ENCODE assay signal across 21 cellular contexts in the genomic region with DNA sequence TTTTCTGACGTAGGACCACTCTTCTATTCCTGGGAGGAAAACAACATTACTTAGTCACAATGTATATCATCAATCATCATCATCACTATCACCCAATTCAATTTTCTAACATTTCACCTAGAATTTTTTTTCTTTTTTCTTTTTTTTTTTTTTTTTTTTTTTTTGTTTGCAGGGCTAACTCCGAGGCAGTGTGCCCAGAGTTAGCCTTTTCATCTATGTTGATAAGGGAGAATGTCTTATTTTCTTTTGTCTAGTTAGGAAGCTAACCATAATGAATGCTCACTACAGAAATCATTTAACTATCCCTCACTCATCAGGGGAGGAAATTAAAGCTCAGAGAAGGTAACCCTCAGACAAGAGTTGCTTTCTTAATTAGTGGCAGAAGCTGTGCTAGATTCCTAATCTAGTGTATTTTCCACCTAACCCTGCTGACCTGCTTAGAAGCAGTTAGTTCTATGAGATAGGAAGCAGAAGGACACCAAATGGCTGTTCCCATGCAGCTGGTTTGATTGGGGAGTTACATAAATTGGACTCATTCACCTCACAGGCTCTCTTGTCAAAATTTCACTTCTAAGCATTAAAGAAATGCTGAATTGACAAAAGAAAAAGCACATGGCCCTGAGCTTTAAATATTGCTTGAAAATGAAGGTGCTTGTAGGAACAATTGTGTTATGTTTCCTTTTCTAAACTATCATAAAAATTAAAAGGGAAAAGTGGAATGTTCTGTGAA. TPM values are rescaled to one million over a fixed set of nuclear protein-coding genes. Genes with fewer than 3 reads are reported as not detected.
DNase-seq lines count a peak whose midpoint lies in the region; ATAC-seq, FAIRE-seq and TF ChIP-seq lines count a peak whose summit lies in the region.
"Had no signal": no experiment of that assay in that cellular context is flagged by ENCODE, and none has a peak within 500 bp of the region (broad histone marks: within the 10 kb centered on the region; RNA-seq: fewer than 3 reads in every experiment).

No MANE protein-coding gene starts in this region.

- TF ChIP-seq CTCF in A549 (IDR thresholded peaks at IDR 0.05) (no peak), Loucy (conservative IDR thresholded peaks at IDR 0.05; ENCODE audit: low read length) (no peak), K562 (IDR thresholded peaks at IDR 0.05 in 2 of 3, conservative IDR thresholded peaks at IDR 0.05 in 1 of 3; ENCODE audit: insufficient read depth in 2 of 3, low read depth in 1 of 3, low read length in 3 of 3) (no peak), neural progenitor cell (IDR thresholded peaks at IDR 0.05) (no peak), CD14-positive monocyte (IDR thresholded peaks at IDR 0.05) (no peak), H9 (conservative IDR thresholded peaks at IDR 0.05) (no peak)

- H2BK15ac ChIP-seq in H9 (ENCODE audit: low read depth, low read length), result no peak overlapping the region

- TF ChIP-seq POLR2A in A549 (IDR thresholded peaks at IDR 0.05; ENCODE audit: low read length) (no peak), K562 (conservative IDR thresholded peaks at IDR 0.05) (no peak)

- H3K27me3 Mint-ChIP-seq in neural progenitor cell (ENCODE audit: insufficient read depth, low read depth), result no peaks in the 10 kb centered on the region
- H3K27me3 Mint-ChIP-seq in CD14-positive monocyte (ENCODE audit: low read depth in 3 of 3), result peaks cover 4 to 7% (median 5%) of the 10 kb centered on the region in 3 donors
- peaks cover 7% of the 10 kb centered on the region for H3K27me3 Mint-ChIP-seq in H9 (ENCODE audit: low read depth)

- H2BK20ac ChIP-seq in H9 (ENCODE audit: low read depth, low read length, poor library complexity, severe bottlenecking), result no peak overlapping the region

- CTCF ChIA-PET in A549 (lab: Yijun Ruan, JAX) (no interaction called here), K562 (lab: Yijun Ruan, JAX; ENCODE audit: low intra/inter-chr PET ratio) (no interaction called here)

- H3K79me1 ChIP-seq in H9 (ENCODE audit: insufficient read depth, low read depth, low read length, poor library complexity, severe bottlenecking), result no peaks in the 10 kb centered on the region

- no peaks in the 10 kb centered on the region for H3K79me2 ChIP-seq in Loucy (ENCODE audit: insufficient read depth, low read length)
- no peaks in the 10 kb centered on the region for H3K79me2 ChIP-seq in K562 (ENCODE audit: control insufficient read depth, insufficient read depth, low read length)
- H3K79me2 ChIP-seq in neural progenitor cell (ENCODE audit: low read depth), result no peaks in the 10 kb centered on the region
- no peaks in the 10 kb centered on the region for H3K79me2 ChIP-seq in H9 (ENCODE audit: insufficient read depth, low read length)

- no peak overlapping the region for H3K56ac ChIP-seq in H9 (ENCODE audit: insufficient read length, low read depth, low read length)

- H3K4me3 ChIP-seq in A549 (no peak overlapping the region), Loucy (ENCODE audit: low read length, poor library complexity, severe bottlenecking) (no peak overlapping the region), K562 (no peak overlapping the region), neural progenitor cell (no peak overlapping the region)
- H3K4me3 ChIP-seq: HAP-1 had no signal

- H3K9ac ChIP-seq in Loucy (ENCODE audit: low read depth, low read length, poor library complexity, severe bottlenecking) (no peak overlapping the region), K562 (ENCODE audit: insufficient read depth in 1 of 2, low read depth in 2 of 2, low read length in 2 of 2) (no peak overlapping the region), neural progenitor cell (no peak overlapping the region), H9 (ENCODE audit: extremely low read depth, insufficient read length, low read length) (no peak overlapping the region)

- H2BK12ac ChIP-seq in H9 (ENCODE audit: insufficient read length, low read depth, low read length), result no peak overlapping the region

- intact Hi-C loops in K562 (cut with micrococcal nuclease) (no loop called here), CD14-positive monocyte (cut with micrococcal nuclease) (no loop called here)

- ATAC-seq in A549, result no peak
- ATAC-seq in K562, result no peak

- H3K23ac ChIP-seq in H9 (ENCODE audit: insufficient read length, low read depth, low read length), result no peak overlapping the region

- H3K9me2 ChIP-seq in Loucy (replicated peaks; ENCODE audit: low read depth, low read length), result no peaks in the 10 kb centered on the region

- POLR2A ChIA-PET in A549 (lab: Yijun Ruan, JAX), result no interaction called here
- POLR2A ChIA-PET in K562 (lab: Yijun Ruan, JAX), result interaction anchor here (1.9 kb wide), 1 partner anchor 9 kb away, joined by 4 read pairs; the partner anchor contains the start of gene PRRC1

- H4K20me1 ChIP-seq in Loucy (ENCODE audit: insufficient read depth, low read length, poor library complexity, severe bottlenecking), result no peaks in the 10 kb centered on the region
- H4K20me1 ChIP-seq in K562 (replicated peaks; ENCODE audit: control insufficient read depth, insufficient read depth, low read length), result no peaks in the 10 kb centered on the region
- H4K20me1 ChIP-seq in neural progenitor cell (ENCODE audit: low read depth), result no peaks in the 10 kb centered on the region
- H4K20me1 ChIP-seq in H9 (ENCODE audit: control insufficient read depth, insufficient read depth, insufficient read length), result no peaks in the 10 kb centered on the region

- no peak overlapping the region for H3K18ac ChIP-seq in H9 (ENCODE audit: insufficient read length, low read depth, low read length)

- no peak overlapping the region for H2BK5ac ChIP-seq in H9 (ENCODE audit: insufficient read length, low read length)

- TF ChIP-seq EP300 in A549 (IDR thresholded peaks at IDR 0.05), result no peak
- no peak for TF ChIP-seq EP300 in K562 (IDR thresholded peaks at IDR 0.05; ENCODE audit: low read length)

- 34% methylated on average over 2 of the region's 2 CpGs for WGBS in A549 (ENCODE audit: missing lambda C conversion rate)
- WGBS in K562 (ENCODE audit: insufficient coverage, low coverage, missing lambda C conversion rate), result 0% methylated on average over 2 of the region's 2 CpGs
- no CpG with 5 or more reads among the region's 2 CpGs for WGBS in H9 (ENCODE audit: extremely low coverage, insufficient read length, low lambda C conversion rate)

- H3K4me1 Mint-ChIP-seq in neural progenitor cell, result no peaks in the 10 kb centered on the region
- H3K4me1 Mint-ChIP-seq in CD14-positive monocyte, result peaks cover 17% of the 10 kb centered on the region
- peaks cover 9 to 10% of the 10 kb centered on the region in 2 experiments for H3K4me1 Mint-ChIP-seq in H9

- no peak overlapping the region for H4K8ac ChIP-seq in H9 (replicated peaks; ENCODE audit: insufficient read length, low read depth, low read length)

- no peak overlapping the region for H2AK5ac ChIP-seq in H9 (ENCODE audit: insufficient read length, low read length)

- H3K36me3 Mint-ChIP-seq in neural progenitor cell (no peaks in the 10 kb centered on the region), CD14-positive monocyte (no peaks in the 10 kb centered on the region), H9 (ENCODE audit: insufficient read depth in 1 of 3, low read depth in 3 of 3) (no peaks in the 10 kb centered on the region)

- H3T11ph ChIP-seq in H9 (ENCODE audit: low read length), result no peak overlapping the region

- H3K9me1 ChIP-seq in K562 (ENCODE audit: control insufficient read depth, insufficient read depth, low read length), result no peaks in the 10 kb centered on the region

- H3K4me2 ChIP-seq in A549, result no peak overlapping the region
- no peak overlapping the region for H3K4me2 ChIP-seq in Loucy (ENCODE audit: low read depth, low read length, poor library complexity, severe bottlenecking)
- no peak overlapping the region for H3K4me2 ChIP-seq in K562 (ENCODE audit: insufficient read depth, low read length)
- no peak overlapping the region for H3K4me2 ChIP-seq in neural progenitor cell
- no peak overlapping the region for H3K4me2 ChIP-seq in H9 (ENCODE audit: insufficient read depth, insufficient read length, low read length)

- H2BK120ac ChIP-seq in H9 (ENCODE audit: low read depth, low read length, poor library complexity, severe bottlenecking), result no peak overlapping the region

- no peak for FAIRE-seq in A549 (lab: Jason Lieb, UNC)
- no peak for FAIRE-seq in K562 (lab: Jason Lieb, UNC)
- FAIRE-seq: D721Med, GM12892, GM18507 had no signal

- H3K4me3 Mint-ChIP-seq in neural progenitor cell (no peak overlapping the region), CD14-positive monocyte (no peak overlapping the region), H9 (no peak overlapping the region)
- H3K4me3 Mint-ChIP-seq: CD4-positive, alpha-beta T cell had no signal

- in situ Hi-C loops in K562 (cut with MboI), result no loop called here

- no peak overlapping the region for H3K14ac ChIP-seq in H9 (ENCODE audit: insufficient read depth, low read length)

- DNase-seq in A549 (ENCODE audit: low read depth in 1 of 2, low spot score in 1 of 2), result no peak
- no peak for DNase-seq in K562 (ENCODE audit: extremely low read depth in 1 of 4, low spot score in 3 of 4)
- no peak for DNase-seq in neural progenitor cell (ENCODE audit: low spot score)
- DNase-seq in NCI-H1694 treated with DMSO at 0.1 percent for 48 hours (lab: John Stamatoyannopoulos, UW), result no peak
- no peak for DNase-seq in AG08396 (ENCODE audit: low spot score)
- no peak for DNase-seq in CD14-positive monocyte (ENCODE audit: low spot score)
- DNase-seq in H9, result no peak
- DNase-seq: 8988T; BE2C; C1 segment of cervical spinal cord; Caco-2; CD4-positive, alpha-beta T cell; DMS153; DMS79; GDM1; GOT3 had no signal

- no peak overlapping the region for H3K27ac ChIP-seq in A549
- H3K27ac ChIP-seq in K562 (ENCODE audit: extremely low read depth, low read depth, low read length), result no peak overlapping the region
- no peak overlapping the region for H3K27ac ChIP-seq in neural progenitor cell
- H3K27ac ChIP-seq in H9 (ENCODE audit: insufficient read length, low read depth, low read length), result no peak overlapping the region

- H2AFZ ChIP-seq in Loucy (ENCODE audit: low read length) (0 out of 2 replicates have a peak overlapping the region, but pooled peaks have one; percentile 19), K562 (ENCODE audit: low read depth, low read length) (no peak overlapping the region), neural progenitor cell (replicated peaks) (peak overlapping the region; percentile 85), H9 (ENCODE audit: low read length) (no peak overlapping the region)

- H3K4ac ChIP-seq in H9 (ENCODE audit: low read depth, low read length), result no peak overlapping the region

- H3K9me3 Mint-ChIP-seq in neural progenitor cell, result no peaks in the 10 kb centered on the region
- H3K9me3 Mint-ChIP-seq in CD14-positive monocyte, result peaks cover 0 to 2% (median 0%) of the 10 kb centered on the region in 7 donors
- H3K9me3 Mint-ChIP-seq in H9, result no peaks in the 10 kb centered on the region; a peak in 1 of 5 replicates
- H3K9me3 Mint-ChIP-seq: CD4-positive, alpha-beta T cell had no signal

- H4K5ac ChIP-seq in H9 (ENCODE audit: insufficient read length, low read depth, low read length), result no peak overlapping the region

- no peak overlapping the region for H4K91ac ChIP-seq in H9 (ENCODE audit: insufficient read length, low read depth, low read length)

- no peak overlapping the region for H3K27ac Mint-ChIP-seq in neural progenitor cell
- no peak overlapping the region for H3K27ac Mint-ChIP-seq in CD14-positive monocyte
- H3K27ac Mint-ChIP-seq in H9, result no peak overlapping the region
- H3K27ac Mint-ChIP-seq: CD4-positive, alpha-beta T cell had no signal

- no peaks in the 10 kb centered on the region for H3K36me3 ChIP-seq in Loucy (ENCODE audit: insufficient read depth, low read length)
- no peaks in the 10 kb centered on the region for H3K36me3 ChIP-seq in K562 (ENCODE audit: control insufficient read depth, insufficient read depth, low read length)
- no peaks in the 10 kb centered on the region for H3K36me3 ChIP-seq in neural progenitor cell
- H3K36me3 ChIP-seq: BE2C, HAP-1 had no signal

- no peaks in the 10 kb centered on the region for H3K4me1 ChIP-seq in A549
- H3K4me1 ChIP-seq in Loucy (ENCODE audit: insufficient read depth, low read length, poor library complexity, severe bottlenecking), result peaks cover 7% of the 10 kb centered on the region
- H3K4me1 ChIP-seq in K562 (replicated peaks in 1 of 2; ENCODE audit: control insufficient read depth in 2 of 2, insufficient read depth in 2 of 2, low read length in 2 of 2), result no peaks in the 10 kb centered on the region
- H3K4me1 ChIP-seq in neural progenitor cell, result peaks cover 5% of the 10 kb centered on the region
- H3K4me1 ChIP-seq in H9 (ENCODE audit: insufficient read depth, low read length), result peaks cover 3% of the 10 kb centered on the region; the same call in 1 of the 2 replicates
- H3K4me1 ChIP-seq: BE2C, Caco-2, HAP-1 had no signal

- H3K23me2 ChIP-seq in H9 (ENCODE audit: insufficient read length, low read depth, low read length, poor library complexity, severe bottlenecking), result no peaks in the 10 kb centered on the region

- no peaks in the 10 kb centered on the region for H3F3A ChIP-seq in Loucy (ENCODE audit: low read depth)
- no peaks in the 10 kb centered on the region for H3F3A ChIP-seq in neural progenitor cell (ENCODE audit: low read depth)

- no peaks in the 10 kb centered on the region for H3K27me3 ChIP-seq in Loucy (ENCODE audit: insufficient read depth, low read length, poor library complexity, severe bottlenecking)
- peaks cover 4 to 5% of the 10 kb centered on the region in 2 experiments; a peak in 2 of 5 replicates for H3K27me3 ChIP-seq in K562 (ENCODE audit: control insufficient read depth in 2 of 2, insufficient read depth in 2 of 2, low read length in 2 of 2)
- no peaks in the 10 kb centered on the region for H3K27me3 ChIP-seq in neural progenitor cell
- H3K27me3 ChIP-seq in H9 (ENCODE audit: insufficient read depth, low read length), result no peaks in the 10 kb centered on the region

- no TSS peak for BruUV-seq in K562 (replicated peaks; lab: Mats Ljungman, UMichigan)

- no peak for TF ChIP-seq RAD21 in A549 (conservative IDR thresholded peaks at IDR 0.05 in 1 of 2, IDR thresholded peaks at IDR 0.05 in 1 of 2)
- no peak for TF ChIP-seq RAD21 in K562 (CRISPR knock-in tag; conservative IDR thresholded peaks at IDR 0.05 in 1 of 2, IDR thresholded peaks at IDR 0.05 in 1 of 2)

- H3K9me3 ChIP-seq in A549, result no peaks in the 10 kb centered on the region
- no peaks in the 10 kb centered on the region for H3K9me3 ChIP-seq in Loucy (ENCODE audit: insufficient read depth, low read depth, low read length)
- no peaks in the 10 kb centered on the region for H3K9me3 ChIP-seq in K562 (replicated peaks; ENCODE audit: control insufficient read depth, insufficient read depth, low read depth, low read length)
- no peaks in the 10 kb centered on the region for H3K9me3 ChIP-seq in neural progenitor cell (ENCODE audit: low read depth)
- no peaks in the 10 kb centered on the region for H3K9me3 ChIP-seq in H9 (ENCODE audit: control insufficient read depth, low read depth, low read length)
- H3K9me3 ChIP-seq: BE2C, Caco-2, HAP-1 had no signal

RNA-seq across cellular contexts. Expression of gene PRRC1, which starts 8.6 kb away (rescaled TPM):
- polyA plus RNA-seq in A549 (2011; rRNA removed), result 80.4 and 82.2 TPM in 2 replicates
- polyA plus RNA-seq in A549 (2012; cell fraction: cytosol; rRNA removed), result 21.0 and 24.8 TPM in 2 replicates
- polyA plus RNA-seq in A549 (2012; cell fraction: nucleus; rRNA removed), result 14.6 and 25.9 TPM in 2 replicates
- polyA plus RNA-seq in A549 (2017; fragmentation: RNase III; extraction: RNeasy Plus Mini Kit Qiagen cat#74134 plus additional on column Dnase treatment), result 38.8 to 45.0 TPM (median 40.7 TPM) in 3 replicates
- polyA minus RNA-seq in A549 (2011; rRNA and poly(A)+ RNA removed), result 95.6 and 103 TPM in 2 replicates
- total RNA-seq in K562 (2011; cell fraction: chromatin; rRNA removed; ENCODE audit: low replicate concordance), result 53.6 and 122 TPM in 2 replicates
- 36.7 and 44.0 TPM in 2 replicates for total RNA-seq in K562 (2011; cell fraction: nucleolus; rRNA removed)
- 65.5 and 95.0 TPM in 2 replicates for total RNA-seq in K562 (2011; cell fraction: nucleoplasm; rRNA removed)
- 23.4 and 24.7 TPM in 2 replicates for total RNA-seq in K562 (2014; rRNA removed)
- 39.1 and 39.2 TPM in 2 replicates for total RNA-seq in K562 (2014; rRNA removed; fragmentation: Illumina TruSeq; extraction: Trizol)
- 38.4 and 41.1 TPM in 2 replicates for total RNA-seq in K562 (2015; rRNA removed; fragmentation: Illumina TruSeq; extraction: Trizol)
- total RNA-seq in K562 (2021), result 48.0 and 51.4 TPM in 2 replicates
- polyA plus RNA-seq in K562 (2011; rRNA removed), result 62.1 and 77.6 TPM in 2 replicates
- polyA plus RNA-seq in K562 (2011; cell fraction: cytosol; rRNA removed), result 42.1 and 82.3 TPM in 2 replicates
- 60.0 and 97.1 TPM in 2 replicates for polyA plus RNA-seq in K562 (2011; cell fraction: nucleus; rRNA removed)
- polyA plus RNA-seq in K562 (2012), result 33.7 and 34.3 TPM in 2 replicates
- polyA plus RNA-seq in K562 (2014; fragmentation: Illumina TruSeq; extraction: Trizol), result 38.0 and 43.9 TPM in 2 replicates
- polyA plus RNA-seq in K562 (2014; fragmentation: Nextera tagmentation; extraction: Ambion mirVana), result 10 to 100 TPM; 44.3 to 68.7 TPM
- 28.9 and 32.2 TPM in 2 replicates for polyA plus RNA-seq in K562 (2014; rRNA removed)
- 194 and 197 TPM in 2 replicates for polyA minus RNA-seq in K562 (2011; rRNA and poly(A)+ RNA removed)
- polyA minus RNA-seq in K562 (2011; cell fraction: cytosol; rRNA and poly(A)+ RNA removed), result 48.2 and 51.7 TPM in 2 replicates
- 41.2 and 96.2 TPM in 2 replicates for polyA minus RNA-seq in K562 (2011; cell fraction: nucleus; rRNA and poly(A)+ RNA removed)
- 51.7 and 58.9 TPM in 2 replicates for total RNA-seq in neural progenitor cell (ENCODE audit: low replicate concordance)
- 10 to 100 TPM; 17.9 to 20.6 TPM for polyA plus RNA-seq in CD14-positive monocyte
- total RNA-seq in H9 (2021), result 70.5 and 70.7 TPM in 2 replicates

Comparison
In these comparisons a context has a peak if more than half of its experiments do, and no peak if none do; other contexts are left out.
1. H2AFZ ChIP-seq: peak in Loucy (single experiment) and neural progenitor cell (single experiment); none in K562 (single experiment) and H9 (single experiment).
2. Of the 35 proteins assayed by ChIP-seq in both K562 and A549: peak only in K562: none; only in A549: none; in both: MAFK; in neither: 34.